In the genomic region with DNA sequence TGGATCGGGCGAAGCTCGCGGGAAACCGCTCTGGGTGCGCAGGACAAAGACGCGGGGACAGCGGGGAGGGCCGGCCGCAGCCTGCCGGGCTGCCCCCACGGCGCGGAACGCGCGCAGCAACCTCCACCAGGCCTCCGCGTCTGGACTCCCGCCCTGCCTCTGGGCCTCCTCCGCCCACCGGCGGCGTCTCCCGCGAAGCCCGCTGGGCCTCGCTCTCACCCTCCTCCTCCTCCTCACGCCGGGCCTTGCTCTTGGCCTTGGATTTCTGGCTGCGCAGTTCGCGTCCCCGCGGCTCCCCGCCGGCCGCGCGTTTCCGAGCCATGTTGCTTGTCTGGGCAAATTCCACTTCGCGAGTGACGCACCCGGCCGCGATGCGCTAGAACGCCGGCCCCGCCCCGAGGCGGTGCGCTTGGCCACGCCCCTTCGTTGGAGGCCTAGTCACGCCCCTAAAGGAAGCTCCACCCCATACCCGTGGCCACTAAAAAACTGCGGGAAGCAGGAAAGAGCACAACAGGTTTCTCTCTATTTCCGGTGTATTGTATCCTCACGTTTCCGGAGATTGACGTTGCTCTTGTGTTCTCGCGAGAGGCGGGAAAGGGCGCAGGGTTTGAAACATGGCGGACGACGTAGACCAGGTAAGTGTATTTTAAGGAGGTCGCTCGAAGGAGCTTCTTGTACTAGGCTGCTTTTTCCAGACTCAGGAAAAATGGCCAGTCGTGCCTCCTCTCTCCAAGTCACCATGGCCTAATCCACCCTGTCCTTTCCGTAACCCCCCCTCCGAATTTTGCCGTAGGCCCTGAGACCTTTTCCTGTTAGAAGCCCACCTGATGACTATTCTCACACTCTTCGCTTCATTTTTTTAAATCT, we compare ENCODE assay signal across 1 cellular context.
TF ChIP-seq lines count a peak whose summit lies in the region.

A gene (plus strand): TSS at position 571 of the 867 bp plus-strand sequence. CDS start 44 bp downstream, at position 615.
A gene (minus strand): TSS at position 355 of the 867 bp plus-strand sequence. CDS start 33 bp downstream, at position 322.

TF ChIP-seq in HepG2, 621 proteins besides CTCF, POLR2A, EP300 and RAD21 (continued from another document and continues in another):
- TF ChIP-seq ZBTB7B (CRISPR knock-in tag; IDR thresholded peaks at IDR 0.05), result no peak
- peak; percentile 54; the same call in 1 of the 2 replicates for TF ChIP-seq BHLHE40 (IDR thresholded peaks at IDR 0.05; ENCODE audit: low read length)
- no peak for TF ChIP-seq ZFYVE20 (CRISPR knock-in tag; IDR thresholded peaks at IDR 0.05; ENCODE audit: borderline replicate concordance, low read depth)
- no peak for TF ChIP-seq ZNF253 (CRISPR knock-in tag; IDR thresholded peaks at IDR 0.05; ENCODE audit: borderline replicate concordance)
- TF ChIP-seq KDM2A (CRISPR knock-in tag; IDR thresholded peaks at IDR 0.05; ENCODE audit: borderline replicate concordance, low read depth), result peak; percentile 74; the same call in 1 of the 2 replicates
- 0 out of 2 replicates have a peak, but pooled peaks have one; percentile 65 for TF ChIP-seq ZNF329 (CRISPR knock-in tag; IDR thresholded peaks at IDR 0.05; ENCODE audit: low read depth)
- 0 out of 2 replicates have a peak, but pooled peaks have one; percentile 29 for TF ChIP-seq SAFB2 (CRISPR knock-in tag; IDR thresholded peaks at IDR 0.05; ENCODE audit: borderline replicate concordance, low read depth)
- TF ChIP-seq SCMH1 (CRISPR knock-in tag; IDR thresholded peaks at IDR 0.05; ENCODE audit: borderline replicate concordance), result no peak
- no peak for TF ChIP-seq SMC3 (IDR thresholded peaks at IDR 0.05; ENCODE audit: low read length)
- TF ChIP-seq KLF9 (CRISPR knock-in tag; IDR thresholded peaks at IDR 0.05; ENCODE audit: low read depth), result no peak
- TF ChIP-seq ZSCAN12 (CRISPR knock-in tag; IDR thresholded peaks at IDR 0.05), result no peak
- no peak for TF ChIP-seq ZNF235 (CRISPR knock-in tag; IDR thresholded peaks at IDR 0.05; ENCODE audit: borderline replicate concordance)
- peak; percentile 64; the same call in 1 of the 2 replicates for TF ChIP-seq ZNF431 (CRISPR knock-in tag; IDR thresholded peaks at IDR 0.05; ENCODE audit: borderline replicate concordance, low read depth)
- peak; percentile 95; the same call in 1 of the 2 replicates for TF ChIP-seq ZNF816 (CRISPR knock-in tag; IDR thresholded peaks at IDR 0.05; ENCODE audit: borderline replicate concordance)
- peak; percentile 50; the same call in 1 of the 2 replicates for TF ChIP-seq HNRNPL (IDR thresholded peaks at IDR 0.05; ENCODE audit: low read depth, low read length)
- TF ChIP-seq SMARCE1 (IDR thresholded peaks at IDR 0.05; ENCODE audit: borderline replicate concordance), result no peak
- no peak for TF ChIP-seq PCBP1 (IDR thresholded peaks at IDR 0.05; ENCODE audit: borderline replicate concordance, low read depth, low read length)
- TF ChIP-seq KDM4B (CRISPR knock-in tag; IDR thresholded peaks at IDR 0.05), result 0 out of 2 replicates have a peak, but pooled peaks have one; percentile 37
- no peak for TF ChIP-seq ZSCAN20 (CRISPR knock-in tag; IDR thresholded peaks at IDR 0.05; ENCODE audit: borderline replicate concordance)
- TF ChIP-seq ZNF720 (CRISPR knock-in tag; IDR thresholded peaks at IDR 0.05), result no peak
- TF ChIP-seq U2AF2 (IDR thresholded peaks at IDR 0.05; ENCODE audit: low read depth, low read length), result no peak
- TF ChIP-seq, protein P1, sequence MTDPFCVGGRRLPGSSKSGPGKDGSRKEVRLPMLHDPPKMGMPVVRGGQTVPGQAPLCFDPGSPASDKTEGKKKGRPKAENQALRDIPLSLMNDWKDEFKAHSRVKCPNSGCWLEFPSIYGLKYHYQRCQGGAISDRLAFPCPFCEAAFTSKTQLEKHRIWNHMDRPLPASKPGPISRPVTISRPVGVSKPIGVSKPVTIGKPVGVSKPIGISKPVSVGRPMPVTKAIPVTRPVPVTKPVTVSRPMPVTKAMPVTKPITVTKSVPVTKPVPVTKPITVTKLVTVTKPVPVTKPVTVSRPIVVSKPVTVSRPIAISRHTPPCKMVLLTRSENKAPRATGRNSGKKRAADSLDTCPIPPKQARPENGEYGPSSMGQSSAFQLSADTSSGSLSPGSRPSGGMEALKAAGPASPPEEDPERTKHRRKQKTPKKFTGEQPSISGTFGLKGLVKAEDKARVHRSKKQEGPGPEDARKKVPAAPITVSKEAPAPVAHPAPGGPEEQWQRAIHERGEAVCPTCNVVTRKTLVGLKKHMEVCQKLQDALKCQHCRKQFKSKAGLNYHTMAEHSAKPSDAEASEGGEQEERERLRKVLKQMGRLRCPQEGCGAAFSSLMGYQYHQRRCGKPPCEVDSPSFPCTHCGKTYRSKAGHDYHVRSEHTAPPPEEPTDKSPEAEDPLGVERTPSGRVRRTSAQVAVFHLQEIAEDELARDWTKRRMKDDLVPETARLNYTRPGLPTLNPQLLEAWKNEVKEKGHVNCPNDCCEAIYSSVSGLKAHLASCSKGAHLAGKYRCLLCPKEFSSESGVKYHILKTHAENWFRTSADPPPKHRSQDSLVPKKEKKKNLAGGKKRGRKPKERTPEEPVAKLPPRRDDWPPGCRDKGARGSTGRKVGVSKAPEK (CRISPR knock-in tag; IDR thresholded peaks at IDR 0.05; ENCODE audit: borderline replicate concordance), result no peak
- TF ChIP-seq NFE2L2 (IDR thresholded peaks at IDR 0.05; ENCODE audit: low read length), result no peak
- TF ChIP-seq IRF2 (CRISPR knock-in tag; IDR thresholded peaks at IDR 0.05), result peak; percentile 67; the same call in 1 of the 2 replicates
- no peak for TF ChIP-seq HIVEP1 (CRISPR knock-in tag; IDR thresholded peaks at IDR 0.05)
- no peak for TF ChIP-seq ZC3H13 (CRISPR knock-in tag; IDR thresholded peaks at IDR 0.05)
- TF ChIP-seq ZNF839 (CRISPR knock-in tag; IDR thresholded peaks at IDR 0.05; ENCODE audit: borderline replicate concordance), result 0 out of 2 replicates have a peak, but pooled peaks have one; percentile 30
- TF ChIP-seq ZNF567 (CRISPR knock-in tag; IDR thresholded peaks at IDR 0.05; ENCODE audit: borderline replicate concordance), result no peak
- peak; percentile 62 for TF ChIP-seq NFYC (CRISPR knock-in tag; IDR thresholded peaks at IDR 0.05)
- no peak for TF ChIP-seq EZH2 (conservative IDR thresholded peaks at IDR 0.05; ENCODE audit: low read depth, low read length)
- TF ChIP-seq ZNF598 (CRISPR knock-in tag; IDR thresholded peaks at IDR 0.05; ENCODE audit: borderline replicate concordance), result no peak
- TF ChIP-seq, protein P2, sequence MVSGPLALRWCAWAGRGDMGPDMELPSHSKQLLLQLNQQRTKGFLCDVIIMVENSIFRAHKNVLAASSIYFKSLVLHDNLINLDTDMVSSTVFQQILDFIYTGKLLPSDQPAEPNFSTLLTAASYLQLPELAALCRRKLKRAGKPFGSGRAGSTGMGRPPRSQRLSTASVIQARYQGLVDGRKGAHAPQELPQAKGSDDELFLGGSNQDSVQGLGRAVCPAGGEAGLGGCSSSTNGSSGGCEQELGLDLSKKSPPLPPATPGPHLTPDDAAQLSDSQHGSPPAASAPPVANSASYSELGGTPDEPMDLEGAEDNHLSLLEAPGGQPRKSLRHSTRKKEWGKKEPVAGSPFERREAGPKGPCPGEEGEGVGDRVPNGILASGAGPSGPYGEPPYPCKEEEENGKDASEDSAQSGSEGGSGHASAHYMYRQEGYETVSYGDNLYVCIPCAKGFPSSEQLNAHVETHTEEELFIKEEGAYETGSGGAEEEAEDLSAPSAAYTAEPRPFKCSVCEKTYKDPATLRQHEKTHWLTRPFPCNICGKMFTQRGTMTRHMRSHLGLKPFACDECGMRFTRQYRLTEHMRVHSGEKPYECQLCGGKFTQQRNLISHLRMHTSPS (CRISPR knock-in tag; IDR thresholded peaks at IDR 0.05; ENCODE audit: low read depth), result no peak
- no peak for TF ChIP-seq ZNF124 (CRISPR knock-in tag; IDR thresholded peaks at IDR 0.05)
- no peak for TF ChIP-seq BCL6 (CRISPR knock-in tag; IDR thresholded peaks at IDR 0.05)
- peak; percentile 24; the same call in 1 of the 2 replicates for TF ChIP-seq ZSCAN9 (CRISPR knock-in tag; IDR thresholded peaks at IDR 0.05; ENCODE audit: borderline replicate concordance)
- TF ChIP-seq, protein P3, sequence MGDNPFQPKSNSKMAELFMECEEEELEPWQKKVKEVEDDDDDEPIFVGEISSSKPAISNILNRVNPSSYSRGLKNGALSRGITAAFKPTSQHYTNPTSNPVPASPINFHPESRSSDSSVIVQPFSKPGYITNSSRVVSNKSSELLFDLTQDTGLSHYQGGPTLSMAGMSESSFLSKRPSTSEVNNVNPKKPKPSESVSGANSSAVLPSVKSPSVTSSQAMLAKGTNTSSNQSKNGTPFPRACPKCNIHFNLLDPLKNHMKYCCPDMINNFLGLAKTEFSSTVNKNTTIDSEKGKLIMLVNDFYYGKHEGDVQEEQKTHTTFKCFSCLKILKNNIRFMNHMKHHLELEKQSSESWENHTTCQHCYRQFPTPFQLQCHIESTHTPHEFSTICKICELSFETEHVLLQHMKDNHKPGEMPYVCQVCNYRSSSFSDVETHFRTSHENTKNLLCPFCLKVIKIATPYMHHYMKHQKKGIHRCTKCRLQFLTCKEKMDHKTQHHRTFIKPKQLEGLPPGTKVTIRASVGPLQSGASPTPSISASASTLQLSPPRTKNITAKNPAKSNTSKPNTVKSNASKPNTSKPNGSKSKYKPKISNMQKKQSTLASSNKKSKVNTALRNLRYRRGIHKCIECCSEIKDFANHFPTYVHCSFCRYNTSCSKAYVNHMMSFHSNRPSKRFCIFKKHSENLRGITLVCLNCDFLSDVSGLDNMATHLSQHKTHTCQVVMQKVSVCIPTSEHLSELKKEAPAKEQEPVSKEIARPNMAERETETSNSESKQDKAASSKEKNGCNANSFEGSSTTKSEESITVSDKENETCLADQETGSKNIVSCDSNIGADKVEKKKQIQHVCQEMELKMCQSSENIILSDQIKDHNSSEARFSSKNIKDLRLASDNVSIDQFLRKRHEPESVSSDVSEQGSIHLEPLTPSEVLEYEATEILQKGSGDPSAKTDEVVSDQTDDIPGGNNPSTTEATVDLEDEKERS (CRISPR knock-in tag; IDR thresholded peaks at IDR 0.05), result peak; percentile 70; the same call in 1 of the 2 replicates
- TF ChIP-seq NR2F1 (CRISPR knock-in tag; IDR thresholded peaks at IDR 0.05), result no peak
- TF ChIP-seq REPIN1 (CRISPR knock-in tag; IDR thresholded peaks at IDR 0.05; ENCODE audit: borderline replicate concordance, low read depth), result peak; percentile 85; the same call in 1 of the 2 replicates
- TF ChIP-seq, protein P4, sequence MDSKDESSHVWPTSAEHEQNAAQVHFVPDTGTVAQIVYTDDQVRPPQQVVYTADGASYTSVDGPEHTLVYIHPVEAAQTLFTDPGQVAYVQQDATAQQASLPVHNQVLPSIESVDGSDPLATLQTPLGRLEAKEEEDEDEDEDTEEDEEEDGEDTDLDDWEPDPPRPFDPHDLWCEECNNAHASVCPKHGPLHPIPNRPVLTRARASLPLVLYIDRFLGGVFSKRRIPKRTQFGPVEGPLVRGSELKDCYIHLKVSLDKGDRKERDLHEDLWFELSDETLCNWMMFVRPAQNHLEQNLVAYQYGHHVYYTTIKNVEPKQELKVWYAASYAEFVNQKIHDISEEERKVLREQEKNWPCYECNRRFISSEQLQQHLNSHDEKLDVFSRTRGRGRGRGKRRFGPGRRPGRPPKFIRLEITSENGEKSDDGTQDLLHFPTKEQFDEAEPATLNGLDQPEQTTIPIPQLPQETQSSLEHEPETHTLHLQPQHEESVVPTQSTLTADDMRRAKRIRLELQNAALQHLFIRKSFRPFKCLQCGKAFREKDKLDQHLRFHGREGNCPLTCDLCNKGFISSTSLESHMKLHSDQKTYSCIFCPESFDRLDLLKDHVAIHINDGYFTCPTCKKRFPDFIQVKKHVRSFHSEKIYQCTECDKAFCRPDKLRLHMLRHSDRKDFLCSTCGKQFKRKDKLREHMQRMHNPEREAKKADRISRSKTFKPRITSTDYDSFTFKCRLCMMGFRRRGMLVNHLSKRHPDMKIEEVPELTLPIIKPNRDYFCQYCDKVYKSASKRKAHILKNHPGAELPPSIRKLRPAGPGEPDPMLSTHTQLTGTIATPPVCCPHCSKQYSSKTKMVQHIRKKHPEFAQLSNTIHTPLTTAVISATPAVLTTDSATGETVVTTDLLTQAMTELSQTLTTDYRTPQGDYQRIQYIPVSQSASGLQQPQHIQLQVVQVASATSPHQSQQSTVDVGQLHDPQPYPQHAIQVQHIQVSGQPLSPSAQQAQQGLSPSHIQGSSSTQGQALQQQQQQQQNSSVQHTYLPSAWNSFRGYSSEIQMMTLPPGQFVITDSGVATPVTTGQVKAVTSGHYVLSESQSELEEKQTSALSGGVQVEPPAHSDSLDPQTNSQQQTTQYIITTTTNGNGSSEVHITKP (CRISPR knock-in tag; IDR thresholded peaks at IDR 0.05; ENCODE audit: low read depth), result 0 out of 2 replicates have a peak, but pooled peaks have one; percentile 32
- TF ChIP-seq, protein P5, sequence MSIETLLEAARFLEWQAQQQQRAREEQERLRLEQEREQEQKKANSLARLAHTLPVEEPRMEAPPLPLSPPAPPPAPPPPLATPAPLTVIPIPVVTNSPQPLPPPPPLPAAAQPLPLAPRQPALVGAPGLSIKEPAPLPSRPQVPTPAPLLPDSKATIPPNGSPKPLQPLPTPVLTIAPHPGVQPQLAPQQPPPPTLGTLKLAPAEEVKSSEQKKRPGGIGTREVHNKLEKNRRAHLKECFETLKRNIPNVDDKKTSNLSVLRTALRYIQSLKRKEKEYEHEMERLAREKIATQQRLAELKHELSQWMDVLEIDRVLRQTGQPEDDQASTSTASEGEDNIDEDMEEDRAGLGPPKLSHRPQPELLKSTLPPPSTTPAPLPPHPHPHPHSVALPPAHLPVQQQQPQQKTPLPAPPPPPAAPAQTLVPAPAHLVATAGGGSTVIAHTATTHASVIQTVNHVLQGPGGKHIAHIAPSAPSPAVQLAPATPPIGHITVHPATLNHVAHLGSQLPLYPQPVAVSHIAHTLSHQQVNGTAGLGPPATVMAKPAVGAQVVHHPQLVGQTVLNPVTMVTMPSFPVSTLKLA (IDR thresholded peaks at IDR 0.05), result peak; percentile 49; the same call in 1 of the 2 replicates
- peak; percentile 83; the same call in 1 of the 2 replicates for TF ChIP-seq KLF12 (CRISPR knock-in tag; IDR thresholded peaks at IDR 0.05; ENCODE audit: borderline replicate concordance)
